In the genomic region with DNA sequence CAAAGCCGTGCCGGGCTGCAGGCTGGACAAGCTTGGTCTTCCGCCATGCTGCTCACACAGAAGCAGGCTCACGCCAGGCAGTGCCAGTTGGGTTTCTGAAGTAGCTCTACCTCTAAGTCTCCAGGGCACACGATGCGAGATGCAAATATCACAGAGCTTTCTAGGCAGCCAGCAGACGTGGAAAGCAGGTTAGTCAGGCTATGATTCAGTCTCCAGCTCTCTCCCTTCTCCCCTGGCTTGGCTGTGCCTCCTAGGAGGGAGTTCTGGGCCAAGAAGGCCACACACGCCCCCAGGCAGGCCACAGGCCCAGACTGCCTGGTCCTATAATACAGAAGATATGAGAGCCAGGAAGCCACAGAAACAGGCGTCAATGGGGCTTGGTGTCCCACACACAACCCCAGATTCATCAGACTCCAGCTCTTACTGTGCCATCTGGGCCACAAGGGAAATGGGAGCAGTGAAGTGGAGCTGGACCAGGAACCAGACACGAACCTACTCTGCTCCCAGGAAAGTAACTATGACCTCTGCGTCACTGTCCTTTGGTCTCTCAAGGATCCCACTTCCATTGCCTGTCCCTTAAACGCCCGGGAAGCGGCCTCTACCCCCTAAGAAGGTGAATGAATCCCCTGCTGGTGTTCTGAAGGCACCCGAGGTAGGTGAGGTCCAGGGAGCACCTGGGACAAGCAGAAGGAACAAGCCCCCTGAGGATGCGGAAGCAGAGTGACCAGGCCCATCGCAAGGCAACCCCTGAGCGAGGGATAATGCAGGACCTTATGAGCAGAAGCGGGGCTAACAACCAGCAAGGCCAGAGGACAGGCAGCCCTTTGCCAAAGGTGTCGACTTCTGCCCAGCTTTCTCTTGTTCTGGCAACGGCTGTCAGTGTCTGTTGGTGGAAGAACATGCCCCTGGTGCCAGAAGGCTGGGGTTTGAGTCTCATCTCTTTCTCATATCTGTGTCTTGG, we compare ENCODE assay signal across 9 cellular contexts.
A peak's percentile ranks its signal among the peaks of the same experiment; 100 is the strongest.
DNase-seq lines count a peak whose midpoint lies in the region; ATAC-seq and TF ChIP-seq lines count a peak whose summit lies in the region.
"Had no signal": no experiment of that assay in that cellular context is flagged by ENCODE, and none has a peak within 500 bp of the region (broad histone marks: within the 10 kb centered on the region; RNA-seq: fewer than 3 reads in every experiment).

No MANE protein-coding gene starts in this region.

- 83 to 90% methylated on average over 21 of the region's 21 CpGs for WGBS in tibial nerve, 2 donors

- no peaks in the 10 kb centered on the region for H3K27me3 Mint-ChIP-seq in T-helper 2 cell treated with Interferon-gamma antibody and Interleukin-4, amounts not matched to agents 5 μg/mL and 100 μg/mL, for 36 hours (ENCODE audit: low read depth)

- H3K27me3 ChIP-seq in left ventricle myocardium inferior (ENCODE audit: low read depth) (no peaks in the 10 kb centered on the region), tibial nerve (no peaks in the 10 kb centered on the region)

- H3K36me3 ChIP-seq in left ventricle myocardium inferior (no peaks in the 10 kb centered on the region), tibial nerve (no peaks in the 10 kb centered on the region)

- H3K4me1 ChIP-seq in left ventricle myocardium inferior (peaks cover 91% of the 10 kb centered on the region), tibial nerve (peaks cover 0 to 44% (median 30%) of the 10 kb centered on the region in 4 donors)

- peak; percentile 73 for ATAC-seq in stimulated activated naive CD8-positive, alpha-beta T cell treated with anti-CD3 and anti-CD28 coated beads, Interleukin-15, Interleukin-2, amounts not matched to agents 100 U/mL and 50 U/mL, for 24 hours
- ATAC-seq in GM21423 (IDR thresholded peaks at IDR 0.05; ENCODE audit: unreplicated experiment), result no peak

- no peaks in the 10 kb centered on the region for H3K36me3 Mint-ChIP-seq in T-helper 2 cell treated with Interferon-gamma antibody and Interleukin-4, amounts not matched to agents 5 μg/mL and 100 μg/mL, for 36 hours (ENCODE audit: low read depth)

- no peak overlapping the region for H3K4me3 Mint-ChIP-seq in T-helper 2 cell treated with Interferon-gamma antibody and Interleukin-4, amounts not matched to agents 5 μg/mL and 100 μg/mL, for 36 hours

- peaks cover 49% of the 10 kb centered on the region for H3K4me1 Mint-ChIP-seq in T-helper 2 cell treated with Interferon-gamma antibody and Interleukin-4, amounts not matched to agents 5 μg/mL and 100 μg/mL, for 36 hours (ENCODE audit: low read depth)

- H3K9me3 Mint-ChIP-seq in T-helper 2 cell treated with Interferon-gamma antibody and Interleukin-4, amounts not matched to agents 5 μg/mL and 100 μg/mL, for 36 hours, result no peaks in the 10 kb centered on the region

- intact Hi-C loops in left ventricle myocardium inferior (cut with micrococcal nuclease), result loop anchor here (10.0 kb wide), 1 partner anchor 59 kb away; a partner anchor contains a TSS

- no peak for TF ChIP-seq POLR2A in tibial nerve (IDR thresholded peaks at IDR 0.05)

- no peak for TF ChIP-seq CTCF in left ventricle myocardium inferior (IDR thresholded peaks at IDR 0.05; ENCODE audit: borderline replicate concordance)
- TF ChIP-seq CTCF in tibial nerve (IDR thresholded peaks at IDR 0.05), result no peak

- peak; percentile 65 for DNase-seq in T-helper 2 cell treated with Interferon-gamma antibody and Interleukin-4, amounts not matched to agents 5 μg/mL and 100 μg/mL, for 36 hours (ENCODE audit: low spot score)
- DNase-seq in T-helper 2 cell (no peak), left ventricle myocardium inferior (no peak), tibial nerve (ENCODE audit: low spot score in 2 of 2) (no peak)
- DNase-seq in activated T-cell treated with anti-CD3 and anti-CD28 coated beads, Interleukin-2, amount 50 U/mL, for 48 hours, result peak; percentile 64 to 73
- peak; percentile 58 for DNase-seq in stimulated activated naive CD8-positive, alpha-beta T cell treated with anti-CD3 and anti-CD28 coated beads, Interleukin-15, Interleukin-2, amounts not matched to agents 100 U/mL and 50 U/mL, for 24 hours
- no peak for DNase-seq in central memory CD4-positive, alpha-beta T cell
- DNase-seq: NCI-H1092 had no signal

- H3K27ac ChIP-seq in left ventricle myocardium inferior (replicated peaks) (peak overlapping the region; percentile 80), tibial nerve (peak overlapping the region in 2 of 4 donors; percentile 48 to 49)

- TF ChIP-seq EP300 in tibial nerve (IDR thresholded peaks at IDR 0.05), result no peak

- H3K27ac Mint-ChIP-seq in T-helper 2 cell treated with Interferon-gamma antibody and Interleukin-4, amounts not matched to agents 5 μg/mL and 100 μg/mL, for 36 hours, result no peak overlapping the region

- H3K4me3 ChIP-seq in left ventricle myocardium inferior (no peak overlapping the region), tibial nerve (no peak overlapping the region)

- H3K9me3 ChIP-seq in left ventricle myocardium inferior (replicated peaks), result no peaks in the 10 kb centered on the region
- H3K9me3 ChIP-seq in tibial nerve, result no peaks in the 10 kb centered on the region

Comparison
In these comparisons a context has a peak if more than half of its experiments do, and no peak if none do; other contexts are left out.
1. DNase-seq: peak in T-helper 2 cell treated with Interferon-gamma antibody and Interleukin-4, amounts not matched to agents 5 μg/mL and 100 μg/mL, for 36 hours (single experiment), activated T-cell treated with anti-CD3 and anti-CD28 coated beads, Interleukin-2, amount 50 U/mL, for 48 hours (2 of 2) and stimulated activated naive CD8-positive, alpha-beta T cell treated with anti-CD3 and anti-CD28 coated beads, Interleukin-15, Interleukin-2, amounts not matched to agents 100 U/mL and 50 U/mL, for 24 hours (single experiment); none in T-helper 2 cell (0 of 5), left ventricle myocardium inferior (single experiment), tibial nerve (0 of 2) and central memory CD4-positive, alpha-beta T cell (single experiment).